In genomic region chr4:2135083-2135482, GRCh38 we compare ENCODE assay signal across 10 cellular contexts.
A peak's percentile ranks its signal among the peaks of the same experiment; 100 is the strongest.
DNase-seq lines count a peak whose midpoint lies in the region; ATAC-seq and TF ChIP-seq lines count a peak whose summit lies in the region.
"Had no signal": no experiment of that assay in that cellular context is flagged by ENCODE, and none has a peak within 500 bp of the region (broad histone marks: within the 10 kb centered on the region; RNA-seq: fewer than 3 reads in every experiment).

No MANE protein-coding gene starts in this region.

- no peaks in the 10 kb centered on the region for H3K27me3 Mint-ChIP-seq in activated naive CD4-positive, alpha-beta T cell treated with anti-CD3 and anti-CD28 coated beads for 36 hours (ENCODE audit: low read depth)

- no peaks in the 10 kb centered on the region; the same call in 1 of the 2 replicates for H3K36me3 ChIP-seq in PC-3 (ENCODE audit: low read depth, low read length)
- H3K36me3 ChIP-seq: right atrium auricular region had no signal

- H3K9me3 Mint-ChIP-seq in activated naive CD4-positive, alpha-beta T cell treated with anti-CD3 and anti-CD28 coated beads for 36 hours = peaks cover 20% of the 10 kb centered on the region

- no peak overlapping the region for H3K27ac Mint-ChIP-seq in activated naive CD4-positive, alpha-beta T cell treated with anti-CD3 and anti-CD28 coated beads for 36 hours

- no peaks in the 10 kb centered on the region for H3K27me3 ChIP-seq in PC-3 (ENCODE audit: low read length)
- H3K27me3 ChIP-seq: right atrium auricular region had no signal

- BruUV-seq in PC-3 (replicated peaks; lab: Mats Ljungman, UMichigan) = no TSS peak

- H2AFZ ChIP-seq in PC-3 (ENCODE audit: low read length) = no peak overlapping the region

- H3K4me3 ChIP-seq in PC-3 (ENCODE audit: low read length) = no peak overlapping the region
- H3K4me3 ChIP-seq: right atrium auricular region had no signal

- H3F3A ChIP-seq in PC-3 (ENCODE audit: low read length, unreplicated experiment) = no peaks in the 10 kb centered on the region

- TF ChIP-seq CTCF in PC-3 (conservative IDR thresholded peaks at IDR 0.05; ENCODE audit: low read depth, low read length) = no peak

- DNase-seq in activated naive CD4-positive, alpha-beta T cell treated with anti-CD3 and anti-CD28 coated beads for 36 hours = peak; percentile 45
- no peak for DNase-seq in activated naive CD4-positive, alpha-beta T cell treated with Interleukin-2 at 50 U/mL for 16 hours
- DNase-seq in NCI-H510A treated with DMSO at 0.1 percent for 48 hours (lab: John Stamatoyannopoulos, UW) = peak; percentile 32
- DNase-seq in cerebellar cortex (ENCODE audit: low spot score) = peak; percentile 27
- peak; percentile 32 for DNase-seq in smooth muscle cell of the brain vasculature (ENCODE audit: low read depth, low spot score)
- no peak for DNase-seq in hypothalamus (lab: John Stamatoyannopoulos, UW)
- DNase-seq in PC-3 = no peak
- DNase-seq: SHP77 treated with DMSO at 0.1 percent for 48 hours had no signal

- no peak overlapping the region for H3K9ac ChIP-seq in PC-3 (ENCODE audit: low read length)

- ATAC-seq in PC-3 = no peak
- no peak for ATAC-seq in HG03354 (IDR thresholded peaks at IDR 0.05; ENCODE audit: poor library complexity, severe bottlenecking, unreplicated experiment)

- intact Hi-C loops in activated naive CD4-positive, alpha-beta T cell treated with anti-CD3 and anti-CD28 coated beads for 36 hours (cut with micrococcal nuclease) = no loop called here
- intact Hi-C loops in PC-3 (cut with micrococcal nuclease) = no loop called here

- POLR2A ChIA-PET in PC-3 (lab: Charles Lee; ENCODE audit: unreplicated experiment) = no interaction called here

- H4K20me1 ChIP-seq in PC-3 (ENCODE audit: low read length) = no peaks in the 10 kb centered on the region

- no peaks in the 10 kb centered on the region for H3K4me1 ChIP-seq in PC-3 (ENCODE audit: insufficient read depth, low read length)
- H3K4me1 ChIP-seq: right atrium auricular region had no signal

- no peaks in the 10 kb centered on the region for H3K9me2 ChIP-seq in PC-3 (replicated peaks; ENCODE audit: low read length)

- peaks cover 1% of the 10 kb centered on the region for H3K36me3 Mint-ChIP-seq in activated naive CD4-positive, alpha-beta T cell treated with anti-CD3 and anti-CD28 coated beads for 36 hours (ENCODE audit: low read depth)

- CTCF ChIA-PET in activated naive CD4-positive, alpha-beta T cell treated with anti-CD3 and anti-CD28 coated beads for 36 hours (lab: Charles Lee) = no interaction called here
- CTCF ChIA-PET in PC-3 (lab: Charles Lee) = no interaction called here

- peaks cover 15% of the 10 kb centered on the region for H3K4me1 Mint-ChIP-seq in activated naive CD4-positive, alpha-beta T cell treated with anti-CD3 and anti-CD28 coated beads for 36 hours (ENCODE audit: low read depth)

- H3K79me2 ChIP-seq in PC-3 (ENCODE audit: low read length) = no peaks in the 10 kb centered on the region

- H3K4me3 Mint-ChIP-seq in activated naive CD4-positive, alpha-beta T cell treated with anti-CD3 and anti-CD28 coated beads for 36 hours = no peak overlapping the region

- no peak overlapping the region for H3K4me2 ChIP-seq in PC-3 (ENCODE audit: low read length)

- peaks cover 11% of the 10 kb centered on the region for H3K9me3 ChIP-seq in PC-3 (ENCODE audit: low read length)

- no peak overlapping the region for H3K27ac ChIP-seq in PC-3 (ENCODE audit: low read length)
- H3K27ac ChIP-seq: right atrium auricular region had no signal

Comparison
In these comparisons a context has a peak if more than half of its experiments do, and no peak if none do; other contexts are left out.
1. DNase-seq: peak in activated naive CD4-positive, alpha-beta T cell treated with anti-CD3 and anti-CD28 coated beads for 36 hours (single experiment), NCI-H510A treated with DMSO at 0.1 percent for 48 hours (single experiment), cerebellar cortex (single experiment) and smooth muscle cell of the brain vasculature (single experiment); none in activated naive CD4-positive, alpha-beta T cell treated with Interleukin-2 at 50 U/mL for 16 hours (single experiment), hypothalamus (0 of 51) and PC-3 (single experiment).